Comparison of ENCODE assay signal across 9 cellular contexts in genomic region chr17:65627892-65628622, GRCh38.
A peak's percentile ranks its signal among the peaks of the same experiment; 100 is the strongest.
DNase-seq lines count a peak whose midpoint lies in the region; ATAC-seq and TF ChIP-seq lines count a peak whose summit lies in the region.
"Had no signal": no experiment of that assay in that cellular context is flagged by ENCODE, and none has a peak within 500 bp of the region (broad histone marks: within the 10 kb centered on the region; RNA-seq: fewer than 3 reads in every experiment).

No MANE protein-coding gene starts in this region.

- no peak overlapping the region for H2BK20ac ChIP-seq in H9 (ENCODE audit: low read depth, low read length, poor library complexity, severe bottlenecking)

- no peak overlapping the region for H4K8ac ChIP-seq in H9 (replicated peaks; ENCODE audit: insufficient read length, low read depth, low read length)

- peaks cover 24 to 30% of the 10 kb centered on the region in 2 experiments for H3K4me1 Mint-ChIP-seq in H9

- H3K4me2 ChIP-seq in hepatocyte (peak overlapping the region; percentile 53), H9 (ENCODE audit: insufficient read depth, insufficient read length, low read length) (no peak overlapping the region)

- no peak overlapping the region for H3K14ac ChIP-seq in H9 (ENCODE audit: insufficient read depth, low read length)

- H2BK15ac ChIP-seq in H9 (ENCODE audit: low read depth, low read length) = no peak overlapping the region

- no peak overlapping the region for H4K5ac ChIP-seq in H9 (ENCODE audit: insufficient read length, low read depth, low read length)

- no peak overlapping the region for H2BK120ac ChIP-seq in H9 (ENCODE audit: low read depth, low read length, poor library complexity, severe bottlenecking)

- H3T11ph ChIP-seq in H9 (ENCODE audit: low read length) = no peak overlapping the region

- H3K23me2 ChIP-seq in H9 (ENCODE audit: insufficient read length, low read depth, low read length, poor library complexity, severe bottlenecking) = no peaks in the 10 kb centered on the region

- H3K4me3 ChIP-seq in LNCaP clone FGC (ENCODE audit: low read depth, low read length) (no peak overlapping the region), SJCRH30 (no peak overlapping the region), hepatocyte (no peak overlapping the region)

- no peak for TF ChIP-seq CTCF in LNCaP clone FGC (IDR thresholded peaks at IDR 0.05; ENCODE audit: control insufficient read depth, extremely low read depth, insufficient read depth)
- no peak for TF ChIP-seq CTCF in hepatocyte (IDR thresholded peaks at IDR 0.05; ENCODE audit: poor library complexity)
- TF ChIP-seq CTCF in H9 (conservative IDR thresholded peaks at IDR 0.05) = no peak
- TF ChIP-seq CTCF in GM13977 (IDR thresholded peaks at IDR 0.05; ENCODE audit: extremely low read depth, insufficient read depth, missing control alignments) = no peak

- H3K9me2 ChIP-seq in hepatocyte (replicated peaks; ENCODE audit: insufficient read depth) = no peaks in the 10 kb centered on the region

- H3K36me3 ChIP-seq in SJCRH30 (0 out of 2 replicates have a peak, but pooled peaks cover 2% of the 10 kb centered on the region), hepatocyte (replicated peaks; ENCODE audit: insufficient read depth, low read depth) (no peaks in the 10 kb centered on the region)

- no peak overlapping the region for H3K18ac ChIP-seq in H9 (ENCODE audit: insufficient read length, low read depth, low read length)

- ATAC-seq in HG03520 (IDR thresholded peaks at IDR 0.05; ENCODE audit: unreplicated experiment) (no peak), GM19023 (IDR thresholded peaks at IDR 0.05; ENCODE audit: unreplicated experiment) (no peak)

- no peak overlapping the region for H3K23ac ChIP-seq in H9 (ENCODE audit: insufficient read length, low read depth, low read length)

- H3K4ac ChIP-seq in H9 (ENCODE audit: low read depth, low read length) = no peak overlapping the region

- H4K20me1 ChIP-seq in hepatocyte (ENCODE audit: insufficient read depth, poor library complexity, severe bottlenecking) (no peaks in the 10 kb centered on the region), H9 (ENCODE audit: control insufficient read depth, insufficient read depth, insufficient read length) (no peaks in the 10 kb centered on the region)

- H3K56ac ChIP-seq in H9 (ENCODE audit: insufficient read length, low read depth, low read length) = no peak overlapping the region

- H2BK12ac ChIP-seq in H9 (ENCODE audit: insufficient read length, low read depth, low read length) = no peak overlapping the region

- H3K27ac ChIP-seq in SJCRH30 (peak overlapping the region; percentile 28), hepatocyte (peak overlapping the region; percentile 8), H9 (ENCODE audit: insufficient read length, low read depth, low read length) (no peak overlapping the region)

- 23% methylated on average over 16 of the region's 16 CpGs for WGBS in hepatocyte (ENCODE audit: low lambda C conversion rate, missing lambda C conversion rate)
- WGBS in H9 (ENCODE audit: extremely low coverage, insufficient read length, low lambda C conversion rate) = no CpG with 5 or more reads among the region's 16 CpGs

- DNase-seq in LNCaP clone FGC (ENCODE audit: low read depth) (peak; percentile 85), SJCRH30 (peak; percentile 83 to 87), hepatocyte (ENCODE audit: low spot score) (peak; percentile 81), ureter (ENCODE audit: low spot score) (peak; percentile 67), H9 (no peak), GM13977 (ENCODE audit: low spot score) (no peak)

- H2AFZ ChIP-seq in hepatocyte (no peak overlapping the region), H9 (ENCODE audit: low read length) (no peak overlapping the region)

- H3K27ac Mint-ChIP-seq in H9 = peak overlapping the region in 1 of 3 experiments; percentile 73; a peak in 1 of 7 replicates

- H3K9me3 Mint-ChIP-seq in H9 = peaks cover 2% of the 10 kb centered on the region in 2 experiments; a peak in 2 of 5 replicates

- H4K91ac ChIP-seq in H9 (ENCODE audit: insufficient read length, low read depth, low read length) = no peak overlapping the region

- H2BK5ac ChIP-seq in H9 (ENCODE audit: insufficient read length, low read length) = no peak overlapping the region

- H2AK5ac ChIP-seq in H9 (ENCODE audit: insufficient read length, low read length) = no peak overlapping the region

- H3K27me3 Mint-ChIP-seq in H9 (ENCODE audit: low read depth) = no peaks in the 10 kb centered on the region
- H3K27me3 Mint-ChIP-seq: brain had no signal

- H3K4me1 ChIP-seq in SJCRH30 = peaks cover 14% of the 10 kb centered on the region
- peaks cover 5% of the 10 kb centered on the region for H3K4me1 ChIP-seq in hepatocyte (ENCODE audit: insufficient read depth)
- no peaks in the 10 kb centered on the region; the same call in 1 of the 2 replicates for H3K4me1 ChIP-seq in H9 (ENCODE audit: insufficient read depth, low read length)

- H3K36me3 Mint-ChIP-seq in H9 (ENCODE audit: insufficient read depth in 1 of 3, low read depth in 3 of 3) = peaks cover 2 to 7% (median 2%) of the 10 kb centered on the region in 3 experiments; a peak in 4 of 7 replicates

- in situ Hi-C loops in GM13977 (cut with MboI; ENCODE audit: low pct_unique_long_range_greater_than_20kb, low sequenced_read_pairs, unreplicated experiment) = no loop called here

- H3K79me2 ChIP-seq in hepatocyte = no peaks in the 10 kb centered on the region
- H3K79me2 ChIP-seq in H9 (ENCODE audit: insufficient read depth, low read length) = no peaks in the 10 kb centered on the region

- H3K9me3 ChIP-seq in SJCRH30 (replicated peaks) (no peaks in the 10 kb centered on the region), hepatocyte (ENCODE audit: low read depth) (no peaks in the 10 kb centered on the region), H9 (ENCODE audit: control insufficient read depth, low read depth, low read length) (no peaks in the 10 kb centered on the region)

- no peaks in the 10 kb centered on the region for H3K79me1 ChIP-seq in H9 (ENCODE audit: insufficient read depth, low read depth, low read length, poor library complexity, severe bottlenecking)

- no peak overlapping the region for H3K9ac ChIP-seq in H9 (ENCODE audit: extremely low read depth, insufficient read length, low read length)

- H3K27me3 ChIP-seq in SJCRH30 (no peaks in the 10 kb centered on the region), hepatocyte (no peaks in the 10 kb centered on the region), H9 (ENCODE audit: insufficient read depth, low read length) (no peaks in the 10 kb centered on the region)

- H3K4me3 Mint-ChIP-seq in H9 = no peak overlapping the region
- H3K4me3 Mint-ChIP-seq: brain had no signal

Comparison
In these comparisons a context has a peak if more than half of its experiments do, and no peak if none do; other contexts are left out.
1. DNase-seq: peak in LNCaP clone FGC (single experiment), SJCRH30 (2 of 2), hepatocyte (single experiment) and ureter (single experiment); none in H9 (single experiment) and GM13977 (single experiment).